In genomic region chr17:32819787-32820186, GRCh38 we compare ENCODE assay signal across 13 cellular contexts. TPM values are rescaled to one million over a fixed set of nuclear protein-coding genes. Genes with fewer than 3 reads are reported as not detected.
DNase-seq lines count a peak whose midpoint lies in the region; ATAC-seq and TF ChIP-seq lines count a peak whose summit lies in the region.
"Had no signal": no experiment of that assay in that cellular context is flagged by ENCODE, and none has a peak within 500 bp of the region (broad histone marks: within the 10 kb centered on the region; RNA-seq: fewer than 3 reads in every experiment).

No MANE protein-coding gene starts in this region.

- ATAC-seq in upper lobe of right lung: no peak
- ATAC-seq: HCT116 had no signal

- 0 out of 2 replicates have a peak, but pooled peaks cover 3% of the 10 kb centered on the region for H3K9me3 ChIP-seq in BLaER1
- H3K9me3 ChIP-seq in GM23248 (ENCODE audit: low read depth): no peaks in the 10 kb centered on the region
- no peaks in the 10 kb centered on the region for H3K9me3 ChIP-seq in upper lobe of right lung
- H3K9me3 ChIP-seq in esophagus muscularis mucosa: no peaks in the 10 kb centered on the region

- peaks cover 74% of the 10 kb centered on the region for H3K79me2 ChIP-seq in GM23248 (ENCODE audit: insufficient read depth)

- 97% methylated on average over 2 of the region's 2 CpGs for WGBS in GM23248 (ENCODE audit: low coverage in 1 of 2, low lambda C conversion rate in 2 of 2, missing lambda C conversion rate in 2 of 2), 2 experiments
- WGBS in esophagus muscularis mucosa: 85% methylated on average over 2 of the region's 2 CpGs

- no peak overlapping the region for H3K27ac ChIP-seq in BLaER1
- H3K27ac ChIP-seq in GM23248: peak overlapping the region; percentile 83
- peak overlapping the region; percentile 68 to 75 for H3K27ac ChIP-seq in coronary artery
- peak overlapping the region; percentile 32 for H3K27ac ChIP-seq in upper lobe of right lung
- H3K27ac ChIP-seq in esophagus muscularis mucosa (replicated peaks in 1 of 4): no peak overlapping the region
- H3K27ac ChIP-seq: C4-2B had no signal

- intact Hi-C loops in upper lobe of right lung (cut with DNase I): no loop called here
- intact Hi-C loops in esophagus muscularis mucosa (cut with DNase I): no loop called here

- no peak overlapping the region for H3K4me3 ChIP-seq in BLaER1
- H3K4me3 ChIP-seq in GM23248: no peak overlapping the region
- H3K4me3 ChIP-seq in coronary artery: no peak overlapping the region
- H3K4me3 ChIP-seq in upper lobe of right lung: no peak overlapping the region
- no peak overlapping the region for H3K4me3 ChIP-seq in esophagus muscularis mucosa

- TF ChIP-seq EP300 in esophagus muscularis mucosa (IDR thresholded peaks at IDR 0.05): no peak

- DNase-seq in GM23248 (no peak), coronary artery (ENCODE audit: low spot score) (no peak), upper lobe of right lung (no peak), activated gamma-delta T cell treated with Interleukin-2 at 50 U/mL for 16 hours (no peak), esophagus muscularis mucosa (ENCODE audit: extremely low spot score) (no peak), NCI-H82 treated with DMSO at 0.1 percent for 48 hours (lab: John Stamatoyannopoulos, UW; ENCODE audit: unreplicated experiment) (no peak)
- DNase-seq: ACHN; CD4-positive, alpha-beta memory T cell; DND-41; GDM1 had no signal

- H3K36me3 ChIP-seq in BLaER1: no peaks in the 10 kb centered on the region
- no peaks in the 10 kb centered on the region for H3K36me3 ChIP-seq in GM23248 (ENCODE audit: low read depth)
- no peaks in the 10 kb centered on the region for H3K36me3 ChIP-seq in upper lobe of right lung
- H3K36me3 ChIP-seq in esophagus muscularis mucosa: no peaks in the 10 kb centered on the region

- H3K9me2 ChIP-seq in GM23248 (ENCODE audit: insufficient read depth): no peaks in the 10 kb centered on the region

- TF ChIP-seq POLR2A in esophagus muscularis mucosa (IDR thresholded peaks at IDR 0.05; ENCODE audit: low read depth): no peak

- H3K4me1 ChIP-seq in BLaER1 (peaks cover 16% of the 10 kb centered on the region), GM23248 (ENCODE audit: insufficient read depth) (peaks cover 24% of the 10 kb centered on the region), upper lobe of right lung (peaks cover 5% of the 10 kb centered on the region), esophagus muscularis mucosa (peaks cover 0 to 9% (median 6%) of the 10 kb centered on the region in 4 donors)

- peaks cover 16% of the 10 kb centered on the region for H3F3A ChIP-seq in GM23248 (ENCODE audit: insufficient read depth)

- H3K4me2 ChIP-seq in BLaER1: peak overlapping the region; percentile 63; the same call in 1 of the 2 replicates
- H3K4me2 ChIP-seq in GM23248 (ENCODE audit: unreplicated experiment): peak overlapping the region; percentile 82

- in situ Hi-C loops in GM23248 (cut with MboI): no loop called here

- H2AFZ ChIP-seq in GM23248: no peak overlapping the region

- no peak for TF ChIP-seq CTCF in coronary artery (IDR thresholded peaks at IDR 0.05)
- TF ChIP-seq CTCF in upper lobe of right lung (IDR thresholded peaks at IDR 0.05): no peak
- no peak for TF ChIP-seq CTCF in esophagus muscularis mucosa (IDR thresholded peaks at IDR 0.05)

- no peak overlapping the region for H3K9ac ChIP-seq in BLaER1
- peak overlapping the region; percentile 58 for H3K9ac ChIP-seq in GM23248

- H4K20me1 ChIP-seq in BLaER1 (no peaks in the 10 kb centered on the region), GM23248 (ENCODE audit: insufficient read depth) (no peaks in the 10 kb centered on the region)

- H3K27me3 ChIP-seq in BLaER1: no peaks in the 10 kb centered on the region
- no peaks in the 10 kb centered on the region for H3K27me3 ChIP-seq in GM23248 (replicated peaks; ENCODE audit: insufficient read depth)
- H3K27me3 ChIP-seq in upper lobe of right lung: no peaks in the 10 kb centered on the region
- H3K27me3 ChIP-seq in esophagus muscularis mucosa: no peaks in the 10 kb centered on the region

RNA-seq across cellular contexts. Expression of gene MYO1D, which starts 57.1 kb away (rescaled TPM):
- 99.5 and 103 TPM in 2 replicates for total RNA-seq in GM23248 (2014; rRNA removed; shearing (Covaris generic))
- polyA plus RNA-seq in GM23248 (2016; fragmentation: Nextera tagmentation; extraction: Ambion mirVana): 54.1 and 54.5 TPM in 2 replicates
- total RNA-seq in upper lobe of right lung (73.3 TPM), esophagus muscularis mucosa (10 to 100 TPM; 27.3 to 30.3 (median 29.0) TPM)

Comparison
In these comparisons a context has a peak if more than half of its experiments do, and no peak if none do; other contexts are left out.
1. H3K27ac ChIP-seq: peak in GM23248 (single experiment), coronary artery (2 of 2) and upper lobe of right lung (single experiment); none in BLaER1 (single experiment) and esophagus muscularis mucosa (0 of 4).